14 cellular contexts compared by ENCODE assay signal in the genomic region with DNA sequence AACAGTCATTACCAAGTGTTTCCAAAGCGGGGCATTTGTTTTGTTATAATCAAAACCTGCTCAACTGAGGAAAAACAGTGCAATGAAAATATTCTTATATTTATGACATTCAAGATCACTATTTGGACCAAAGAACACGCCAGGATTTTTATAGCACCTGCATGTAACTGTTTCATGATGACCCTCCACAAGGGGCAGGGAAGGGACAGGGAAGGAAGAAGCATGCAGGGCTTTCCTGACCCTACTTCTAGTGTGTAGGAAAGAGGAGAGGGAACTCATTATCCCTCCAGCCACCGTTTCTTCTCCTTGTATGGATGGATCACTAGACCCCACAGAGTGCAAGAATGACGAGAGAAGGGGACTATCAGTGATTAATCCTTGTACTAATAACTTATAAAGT.
"Had no signal": no experiment of that assay in that cellular context is flagged by ENCODE, and none has a peak within 500 bp of the region (broad histone marks: within the 10 kb centered on the region; RNA-seq: fewer than 3 reads in every experiment).

No MANE protein-coding gene starts in this region.

- H3K9me3 ChIP-seq: esophagus squamous epithelium had no signal

- H3K27me3 ChIP-seq: brain microvascular endothelial cell, esophagus squamous epithelium, stomach had no signal

- H3K4me3 ChIP-seq: esophagus squamous epithelium, stomach had no signal

- DNase-seq: activated CD4-positive, alpha-beta T cell treated with anti-CD3 and anti-CD28 coated beads for 48 hours; activated CD8-positive, alpha-beta T cell treated with anti-CD3 and anti-CD28 coated beads, Interleukin-2, amount 10 ng/mL, durations not matched to agents 7 days and 5 days; activated naive CD4-positive, alpha-beta T cell treated with anti-CD3 and anti-CD28 coated beads, Interleukin-2, amount 10 ng/mL, durations not matched to agents 7 days and 5 days; activated naive CD8-positive, alpha-beta T cell treated with anti-CD3 and anti-CD28 coated beads, Interleukin-2, amount 50 U/mL, for 24 hours; activated T-cell treated with anti-CD3 and anti-CD28 coated beads, Interleukin-2, amount 50 U/mL, for 4 hours; anterior cingulate cortex; brain microvascular endothelial cell; effector CD4-positive, alpha-beta T cell; esophagus squamous epithelium; mesenchymal stem cell; naive thymus-derived CD8-positive, alpha-beta T cell; stimulated activated CD4-positive, alpha-beta T cell treated with anti-CD3 and anti-CD28 coated beads, Interleukin-2, amount 100 ng/mL, for 24 hours; stomach; trophoblast cell had no signal

- H3K27me3 Mint-ChIP-seq: activated naive CD4-positive, alpha-beta T cell treated with anti-CD3 and anti-CD28 coated beads, Interleukin-2, amount 10 ng/mL, durations not matched to agents 7 days and 5 days; activated naive CD8-positive, alpha-beta T cell treated with anti-CD3 and anti-CD28 coated beads, Interleukin-2, amount 50 U/mL, for 24 hours; naive thymus-derived CD8-positive, alpha-beta T cell had no signal

- ATAC-seq: activated CD8-positive, alpha-beta T cell treated with anti-CD3 and anti-CD28 coated beads, Interleukin-2, amount 10 ng/mL, durations not matched to agents 7 days and 5 days; activated T-cell treated with anti-CD3 and anti-CD28 coated beads, Interleukin-2, amount 50 U/mL, for 4 hours; naive thymus-derived CD8-positive, alpha-beta T cell had no signal

- H3K27ac ChIP-seq: brain microvascular endothelial cell, stomach had no signal

- H3K27ac Mint-ChIP-seq: activated CD8-positive, alpha-beta T cell treated with anti-CD3 and anti-CD28 coated beads, Interleukin-2, amount 10 ng/mL, durations not matched to agents 7 days and 5 days; activated naive CD8-positive, alpha-beta T cell treated with anti-CD3 and anti-CD28 coated beads, Interleukin-2, amount 50 U/mL, for 24 hours had no signal

- H3K36me3 ChIP-seq: brain microvascular endothelial cell, stomach had no signal

- H3K4me3 Mint-ChIP-seq: activated CD8-positive, alpha-beta T cell treated with anti-CD3 and anti-CD28 coated beads, Interleukin-2, amount 10 ng/mL, durations not matched to agents 7 days and 5 days; activated naive CD4-positive, alpha-beta T cell treated with anti-CD3 and anti-CD28 coated beads, Interleukin-2, amount 10 ng/mL, durations not matched to agents 7 days and 5 days; activated naive CD8-positive, alpha-beta T cell treated with anti-CD3 and anti-CD28 coated beads, Interleukin-2, amount 50 U/mL, for 24 hours; activated T-cell treated with anti-CD3 and anti-CD28 coated beads, Interleukin-2, amount 50 U/mL, for 4 hours had no signal
